In genomic region chr4:154807042-154807630, GRCh38 we compare ENCODE assay signal across 9 cellular contexts. TPM values are rescaled to one million over a fixed set of nuclear protein-coding genes. Genes with fewer than 3 reads are reported as not detected.
DNase-seq lines count a peak whose midpoint lies in the region; ATAC-seq, FAIRE-seq and TF ChIP-seq lines count a peak whose summit lies in the region.
"Had no signal": no experiment of that assay in that cellular context is flagged by ENCODE, and none has a peak within 500 bp of the region (broad histone marks: within the 10 kb centered on the region; RNA-seq: fewer than 3 reads in every experiment).

No MANE protein-coding gene starts in this region.

- H3K9me3 ChIP-seq in OCI-LY3 (ENCODE audit: insufficient read depth, low read length) (no peaks in the 10 kb centered on the region), small intestine (ENCODE audit: control insufficient read depth, low read depth) (no peaks in the 10 kb centered on the region), MG63 (no peaks in the 10 kb centered on the region)

- H2AFZ ChIP-seq in OCI-LY3 (ENCODE audit: low read depth, low read length) = peak overlapping the region; percentile 82

- H3K4me3 ChIP-seq in AG04449 (ENCODE audit: low read depth, low read length) (no peak overlapping the region), OCI-LY3 (ENCODE audit: low read length) (peak overlapping the region; percentile 69), small intestine (ENCODE audit: low read depth in 1 of 2, low read length in 2 of 2) (no peak overlapping the region), MG63 (no peak overlapping the region)

- H3K27ac ChIP-seq in OCI-LY3 (ENCODE audit: low read length) = no peak overlapping the region
- H3K27ac ChIP-seq in small intestine (ENCODE audit: low read depth in 1 of 2, low read length in 1 of 2) = no peak overlapping the region

- peak; percentile 32 for TF ChIP-seq CTCF in AG04449 (IDR thresholded peaks at IDR 0.05; ENCODE audit: insufficient read depth, low read length, missing control alignments)
- peak; percentile 100 for TF ChIP-seq CTCF in OCI-LY3 (IDR thresholded peaks at IDR 0.05; ENCODE audit: low read depth, low read length)

- H3K4me2 ChIP-seq in OCI-LY3 (ENCODE audit: low read length) = peak overlapping the region; percentile 82

- no peak for DNase-seq in AG04449 (ENCODE audit: low read depth, low spot score)
- DNase-seq in small intestine = peak; percentile 40
- no peak for DNase-seq in MG63
- DNase-seq in activated T-cell treated with anti-CD3 and anti-CD28 coated beads for 4 hours = no peak

- H4K20me1 ChIP-seq in OCI-LY3 (ENCODE audit: insufficient read depth, low read length) = no peaks in the 10 kb centered on the region

- H3K36me3 ChIP-seq in OCI-LY3 (replicated peaks; ENCODE audit: low read depth, low read length) (no peaks in the 10 kb centered on the region), small intestine (ENCODE audit: control insufficient read depth in 2 of 2, insufficient read depth in 2 of 2, low read length in 2 of 2) (no peaks in the 10 kb centered on the region), MG63 (no peaks in the 10 kb centered on the region)

- CTCF ChIA-PET in AG04449 (lab: Yijun Ruan, JAX) = interaction anchor here (0.9 to 3.4 kb wide), 14 partner anchors 10 to 980 kb away, joined by 3 to 52 read pairs (median 4); partner anchors contain the start of gene MAP9

- H3K4me1 ChIP-seq in OCI-LY3 (ENCODE audit: low read length) = peaks cover 4% of the 10 kb centered on the region; the same call in 1 of the 2 replicates
- H3K4me1 ChIP-seq in small intestine (ENCODE audit: control insufficient read depth in 2 of 2, insufficient read depth in 1 of 2, low read depth in 1 of 2, low read length in 1 of 2) = no peaks in the 10 kb centered on the region

- H3K79me2 ChIP-seq in OCI-LY3 (ENCODE audit: low read length) = no peaks in the 10 kb centered on the region

- peak; percentile 47 for FAIRE-seq in small intestine (lab: Jason Lieb, UNC)

- H3K9ac ChIP-seq in OCI-LY3 (ENCODE audit: low read length) = peak overlapping the region; percentile 28

- POLR2A ChIA-PET in AG04449 (lab: Yijun Ruan, JAX) = no interaction called here

- WGBS in small intestine, 3 donors = 12 to 19% (median 13%) methylated on average over 3 of the region's 3 CpGs

- H3K27me3 ChIP-seq in OCI-LY3 (ENCODE audit: low read depth, low read length) (no peaks in the 10 kb centered on the region), small intestine (ENCODE audit: control insufficient read depth in 2 of 2, insufficient read depth in 2 of 2, low read length in 2 of 2) (no peaks in the 10 kb centered on the region), MG63 (no peaks in the 10 kb centered on the region)

- ATAC-seq in GM18502 (IDR thresholded peaks at IDR 0.05; ENCODE audit: poor library complexity, unreplicated experiment) (peak; percentile 94), HG03025 (IDR thresholded peaks at IDR 0.05; ENCODE audit: low FRiP score, unreplicated experiment) (peak; percentile 67), esophagus mucosa (peak; percentile 47)

RNA-seq across cellular contexts. Expression of gene RBM46, which starts 26.1 kb away (rescaled TPM):
- not detected for total RNA-seq in esophagus mucosa
- under 1 TPM in 1 of 3 donors, not detected in 2; 0.01 TPM for polyA plus RNA-seq in small intestine
- total RNA-seq in MG63 (2014; rRNA removed; shearing (Covaris generic); ENCODE audit: low replicate concordance) = not detected in 2 replicates
- total RNA-seq: mononuclear cell had no signal
